ENCODE assay signal across 16 cellular contexts in genomic region chr20:45957021-45957941, GRCh38. TPM values are rescaled to one million over a fixed set of nuclear protein-coding genes. Genes with fewer than 3 reads are reported as not detected.
DNase-seq lines count a peak whose midpoint lies in the region; ATAC-seq and TF ChIP-seq lines count a peak whose summit lies in the region.
"Had no signal": no experiment of that assay in that cellular context is flagged by ENCODE, and none has a peak within 500 bp of the region (broad histone marks: within the 10 kb centered on the region; RNA-seq: fewer than 3 reads in every experiment).

No MANE protein-coding gene starts in this region.

- H3K4me3 Mint-ChIP-seq in activated T-cell treated with anti-CD3 and anti-CD28 coated beads, Interleukin-2, amount 50 U/mL, for 24 hours: no peak overlapping the region
- no peak overlapping the region for H3K4me3 Mint-ChIP-seq in CD14-positive monocyte
- no peak overlapping the region for H3K4me3 Mint-ChIP-seq in endodermal cell
- H3K4me3 Mint-ChIP-seq: CD8-positive, alpha-beta T cell had no signal

- H3K27me3 Mint-ChIP-seq in activated T-cell treated with anti-CD3 and anti-CD28 coated beads, Interleukin-2, amount 50 U/mL, for 24 hours: no peaks in the 10 kb centered on the region
- no peaks in the 10 kb centered on the region for H3K27me3 Mint-ChIP-seq in CD14-positive monocyte (ENCODE audit: low read depth in 3 of 3)
- no peaks in the 10 kb centered on the region for H3K27me3 Mint-ChIP-seq in endodermal cell (ENCODE audit: insufficient read depth)

- H3K27ac ChIP-seq in endodermal cell (ENCODE audit: low read depth, low read length): no peak overlapping the region
- no peak overlapping the region for H3K27ac ChIP-seq in spleen
- H3K27ac ChIP-seq: PC-9 had no signal

- no peak overlapping the region for H3K4me3 ChIP-seq in endodermal cell (ENCODE audit: low read length)
- no peak overlapping the region for H3K4me3 ChIP-seq in spleen
- H3K4me3 ChIP-seq: PC-9 had no signal

- no peak overlapping the region for H3K9ac ChIP-seq in endodermal cell (ENCODE audit: extremely low read depth, low read length, poor library complexity, severe bottlenecking)

- peaks cover 88% of the 10 kb centered on the region for H3K36me3 Mint-ChIP-seq in activated T-cell treated with anti-CD3 and anti-CD28 coated beads, Interleukin-2, amount 50 U/mL, for 24 hours (ENCODE audit: low read depth)
- H3K36me3 Mint-ChIP-seq in CD14-positive monocyte (peaks cover 77 to 92% of the 10 kb centered on the region in 2 donors), endodermal cell (ENCODE audit: low read depth) (peaks cover 58% of the 10 kb centered on the region)

- 94 to 96% methylated on average over 13 to 19 of the region's 19 CpGs for WGBS in endodermal cell (ENCODE audit: insufficient coverage in 1 of 2, insufficient read length in 1 of 2), 2 experiments
- WGBS in spleen, 5 donors: 89 to 92% (median 90%) methylated on average over 19 of the region's 19 CpGs

- no peak for ATAC-seq in GM21529 (IDR thresholded peaks at IDR 0.05; ENCODE audit: unreplicated experiment)
- ATAC-seq: CD8-positive, alpha-beta T cell had no signal

- H3K9me3 ChIP-seq in endodermal cell (ENCODE audit: control insufficient read depth, low read length): no peaks in the 10 kb centered on the region
- H3K9me3 ChIP-seq in spleen: peaks cover 0 to 7% (median 0%) of the 10 kb centered on the region in 8 donors

- no peak overlapping the region for H3K27ac Mint-ChIP-seq in activated T-cell treated with anti-CD3 and anti-CD28 coated beads, Interleukin-2, amount 50 U/mL, for 24 hours
- H3K27ac Mint-ChIP-seq in CD14-positive monocyte (peak overlapping the region in 1 of 7 donors; percentile 36), endodermal cell (no peak overlapping the region)
- H3K27ac Mint-ChIP-seq: CD8-positive, alpha-beta T cell had no signal

- TF ChIP-seq CTCF in CD14-positive monocyte (IDR thresholded peaks at IDR 0.05): no peak
- no peak for TF ChIP-seq CTCF in endodermal cell (conservative IDR thresholded peaks at IDR 0.05)
- no peak for TF ChIP-seq CTCF in spleen (IDR thresholded peaks at IDR 0.05 in 8 of 11, conservative IDR thresholded peaks at IDR 0.05 in 3 of 11)

- no peaks in the 10 kb centered on the region for H3K9me3 Mint-ChIP-seq in activated T-cell treated with anti-CD3 and anti-CD28 coated beads, Interleukin-2, amount 50 U/mL, for 24 hours
- H3K9me3 Mint-ChIP-seq in CD14-positive monocyte: peaks cover 0 to 3% (median 0%) of the 10 kb centered on the region in 7 donors
- no peaks in the 10 kb centered on the region for H3K9me3 Mint-ChIP-seq in endodermal cell
- H3K9me3 Mint-ChIP-seq: CD8-positive, alpha-beta T cell had no signal

- peak; percentile 25 for DNase-seq in activated T-cell treated with anti-CD3 and anti-CD28 coated beads, Interleukin-2, amount 50 U/mL, for 24 hours
- no peak for DNase-seq in activated T-cell treated with anti-CD3 and anti-CD28 coated beads, Interleukin-2, amount 50 U/mL, for 48 hours
- DNase-seq in CD14-positive monocyte (ENCODE audit: low spot score): peak; percentile 41
- DNase-seq in endodermal cell: peak; percentile 34
- peak; percentile 61 for DNase-seq in spleen
- DNase-seq in NCI-H2196 treated with DMSO at 0.1 percent for 48 hours (lab: John Stamatoyannopoulos, UW; ENCODE audit: unreplicated experiment): no peak
- no peak for DNase-seq in NOMO-1 treated with dmso at 0.1 percent for 144 hours (lab: John Stamatoyannopoulos, UW; ENCODE audit: unreplicated experiment)
- DNase-seq: CD8-positive, alpha-beta T cell; NCI-H1105; NCI-H1694 treated with DMSO at 0.1 percent for 48 hours; NCI-H446 treated with DMSO at 0.1 percent for 48 hours; NCI-H774 had no signal

- H3K4me1 ChIP-seq in endodermal cell (ENCODE audit: control insufficient read depth, insufficient read depth, low read length) (no peaks in the 10 kb centered on the region), spleen (no peaks in the 10 kb centered on the region)

- no peak for TF ChIP-seq POLR2A in spleen (IDR thresholded peaks at IDR 0.05)

- H3K4me1 Mint-ChIP-seq in activated T-cell treated with anti-CD3 and anti-CD28 coated beads, Interleukin-2, amount 50 U/mL, for 24 hours (ENCODE audit: low read depth): no peaks in the 10 kb centered on the region
- H3K4me1 Mint-ChIP-seq in CD14-positive monocyte (no peaks in the 10 kb centered on the region), endodermal cell (no peaks in the 10 kb centered on the region)

- intact Hi-C loops in CD14-positive monocyte (cut with micrococcal nuclease) (no loop called here), spleen (cut with DNase I; ENCODE audit: low total_unique reads) (no loop called here)

- H3K36me3 ChIP-seq in endodermal cell (ENCODE audit: control insufficient read depth, insufficient read depth, low read length): peaks cover 72% of the 10 kb centered on the region
- peaks cover 15 to 97% (median 82%) of the 10 kb centered on the region in 6 donors for H3K36me3 ChIP-seq in spleen

- H3K27me3 ChIP-seq in endodermal cell (ENCODE audit: control insufficient read depth, insufficient read depth, low read length, poor library complexity, severe bottlenecking) (no peaks in the 10 kb centered on the region), spleen (replicated peaks in 1 of 7) (no peaks in the 10 kb centered on the region)

RNA-seq across cellular contexts. Expression of gene ZNF335, which starts 14.7 kb away (rescaled TPM):
- polyA plus RNA-seq in CD14-positive monocyte: 1 to 10 TPM; 2.7 to 3.1 TPM
- total RNA-seq in endodermal cell: 10 to 100 TPM; 18.3 to 21.0 TPM
- polyA plus RNA-seq in endodermal cell (2013, experiment 1 of 2): 14.5 TPM
- polyA plus RNA-seq in endodermal cell (2013, experiment 2 of 2): 12.8 TPM
- 10 to 100 TPM; 25.9 to 46.3 (median 33.8) TPM for total RNA-seq in spleen
- 10 to 100 TPM in 2 of 3 donors, 1 to 10 TPM in 1; 8.2 to 17.9 (median 17.8) TPM for polyA plus RNA-seq in spleen

RNA-seq across cellular contexts. Expression of gene PCIF1, which starts 22.8 kb away (rescaled TPM):
- polyA plus RNA-seq in CD14-positive monocyte (10 to 100 TPM; 50.4 to 54.9 TPM), spleen (10 to 100 TPM; 25.1 to 33.8 (median 31.0) TPM)
- total RNA-seq in endodermal cell (10 to 100 TPM; 22.0 to 34.5 TPM), spleen (10 to 100 TPM; 41.2 to 61.9 (median 52.4) TPM)
- 40.7 TPM for polyA plus RNA-seq in endodermal cell (2013, experiment 1 of 2)
- polyA plus RNA-seq in endodermal cell (2013, experiment 2 of 2): 37.1 TPM

RNA-seq across cellular contexts. Expression of gene PLTP, which starts 45.3 kb away (rescaled TPM):
- polyA plus RNA-seq in CD14-positive monocyte (1 to 10 TPM; 2.9 to 3.0 TPM), spleen (10 to 100 TPM in 2 of 3 donors, 1 to 10 TPM in 1; 7.5 to 58.2 (median 16.7) TPM)
- total RNA-seq in endodermal cell (100 to 1,000 TPM in 1 of 2 donors, 10 to 100 TPM in 1; 92.1 to 123 TPM), spleen (100 to 1,000 TPM in 2 of 7 donors, 10 to 100 TPM in 5; 19.2 to 430 (median 46.7) TPM)
- 92.8 TPM for polyA plus RNA-seq in endodermal cell (2013, experiment 1 of 2)
- polyA plus RNA-seq in endodermal cell (2013, experiment 2 of 2): 82.3 TPM
- total RNA-seq: CD8-positive, alpha-beta T cell had no signal

RNA-seq across cellular contexts. Expression of gene MMP9, which starts 51.4 kb away (rescaled TPM):
- polyA plus RNA-seq in CD14-positive monocyte (1 to 10 TPM in 1 of 2 donors, under 1 TPM in 1; 0.88 to 1.6 TPM), spleen (10 to 100 TPM; 33.3 to 49.7 (median 37.1) TPM)
- total RNA-seq in endodermal cell (under 1 TPM; 0.15 to 0.29 TPM), spleen (100 to 1,000 TPM in 5 of 7 donors, 10 to 100 TPM in 2; 75.2 to 295 (median 168) TPM)
- 0.32 TPM for polyA plus RNA-seq in endodermal cell (2013, experiment 1 of 2)
- 0.83 TPM for polyA plus RNA-seq in endodermal cell (2013, experiment 2 of 2)
- total RNA-seq: LHCN-M2, PC-9 had no signal
- polyA plus RNA-seq: BJ had no signal

Comparison
In these comparisons a context has a peak if more than half of its experiments do, and no peak if none do; other contexts are left out.
1. DNase-seq: peak in activated T-cell treated with anti-CD3 and anti-CD28 coated beads, Interleukin-2, amount 50 U/mL, for 24 hours (single experiment), CD14-positive monocyte (single experiment), endodermal cell (single experiment) and spleen (single experiment); none in activated T-cell treated with anti-CD3 and anti-CD28 coated beads, Interleukin-2, amount 50 U/mL, for 48 hours (0 of 2), NCI-H2196 treated with DMSO at 0.1 percent for 48 hours (single experiment) and NOMO-1 treated with dmso at 0.1 percent for 144 hours (single experiment).